Comparison of ENCODE assay signal across 33 cellular contexts in the genomic region with DNA sequence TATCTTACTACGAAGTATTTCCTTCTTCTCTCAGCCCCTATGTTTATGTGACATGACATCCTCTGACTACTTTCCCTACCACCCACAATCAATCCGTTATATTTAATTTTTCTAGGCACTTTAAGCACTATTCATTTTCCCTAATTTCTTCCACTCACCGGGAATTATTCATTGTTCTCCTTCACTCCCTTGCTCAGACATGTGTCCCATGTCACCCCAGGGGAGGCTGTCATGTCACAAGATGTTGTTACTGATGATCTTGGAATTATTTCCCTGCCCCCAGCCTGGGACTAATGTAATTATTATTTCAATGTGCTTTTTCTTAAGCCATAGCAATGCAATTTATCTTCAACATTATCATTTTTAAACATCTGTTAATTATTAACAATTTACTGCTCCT.
"Had no signal": no experiment of that assay in that cellular context is flagged by ENCODE, and none has a peak within 500 bp of the region (broad histone marks: within the 10 kb centered on the region; RNA-seq: fewer than 3 reads in every experiment).

No MANE protein-coding gene starts in this region.

- ATAC-seq: activated CD8-positive, alpha-beta memory T cell treated with anti-CD3 and anti-CD28 coated beads, Interleukin-2, amount 10 ng/mL, durations not matched to agents 7 days and 5 days; body of pancreas; K562; PC-3 had no signal

- FAIRE-seq: astrocyte, K562 had no signal

- DNase-seq: activated CD4-positive, alpha-beta memory T cell treated with anti-CD3 and anti-CD28 coated beads, Interleukin-2, amount 10 ng/mL, durations not matched to agents 7 days and 5 days; activated CD4-positive, alpha-beta T cell treated with anti-CD3 and anti-CD28 coated beads for 1 hour; activated CD4-positive, alpha-beta T cell treated with anti-CD3 and anti-CD28 coated beads for 48 hours; activated CD4-positive, CD25-positive, alpha-beta regulatory T cell; activated CD8-positive, alpha-beta memory T cell treated with anti-CD3 and anti-CD28 coated beads for 24 hours; activated CD8-positive, alpha-beta memory T cell treated with anti-CD3 and anti-CD28 coated beads, Interleukin-2, amount 10 ng/mL, durations not matched to agents 7 days and 5 days; activated CD8-positive, alpha-beta memory T cell treated with anti-CD3 and anti-CD28 coated beads, Interleukin-2, amount 50 U/mL, for 48 hours; activated effector memory CD4-positive, alpha-beta T cell treated with anti-CD3 and anti-CD28 coated beads, Interleukin-2, amount 50 U/mL, for 16 hours; activated naive CD4-positive, alpha-beta T cell; activated naive CD4-positive, alpha-beta T cell treated with anti-CD3 and anti-CD28 coated beads, Interleukin-2, amount 50 U/mL, for 16 hours; activated naive CD8-positive, alpha-beta T cell treated with anti-CD3 and anti-CD28 coated beads, Interleukin-2, amount 10 ng/mL, durations not matched to agents 7 days and 5 days; activated T-cell treated with anti-CD3 and anti-CD28 coated beads, Interleukin-2, amount 50 U/mL, for 48 hours; body of pancreas; NCI-H1092 treated with DMSO at 0.1 percent for 48 hours; NCI-H1436; NCI-H1694; NCI-H2029; NCI-H2227 treated with DMSO at 0.1 percent for 48 hours; NCI-H446; NCI-H510A treated with DMSO at 0.1 percent for 48 hours; NCI-H526 treated with DMSO at 0.1 percent for 48 hours; NK-92 treated with Interleukin-12 subunit alpha and Interleukin-12 subunit beta, amount 100 ng/mL, for 24 hours; PC-3; Peyer's patch; RPMI8226; SHP77 treated with DMSO at 0.1 percent for 48 hours; SK-N-SH; T-helper 1 cell; T-helper 2 cell; T-helper 9 cell; WERI-Rb-1 had no signal
